15 cellular contexts compared by ENCODE assay signal in the genomic region with DNA sequence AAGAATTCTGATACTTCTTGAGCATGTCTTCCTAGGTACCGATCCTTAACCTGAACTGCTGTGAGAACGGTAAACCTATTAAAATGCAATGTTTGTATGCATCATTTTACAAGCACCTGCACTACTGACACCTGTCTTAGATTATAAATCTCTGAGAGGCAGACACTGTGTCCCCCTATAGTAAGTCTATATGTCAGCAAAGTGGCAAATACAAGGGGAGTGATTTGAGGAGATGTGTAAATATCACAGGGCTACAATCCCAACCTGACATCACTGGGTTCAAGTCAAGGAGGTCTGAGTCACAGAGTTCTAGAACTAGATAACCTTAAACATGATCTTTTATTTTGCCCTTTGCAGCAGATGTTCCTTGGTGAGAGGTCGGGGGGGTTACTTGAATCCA.
"Had no signal": no experiment of that assay in that cellular context is flagged by ENCODE, and none has a peak within 500 bp of the region (broad histone marks: within the 10 kb centered on the region; RNA-seq: fewer than 3 reads in every experiment).

No MANE protein-coding gene starts in this region.

- H3K9me3 ChIP-seq: psoas muscle, stomach, thoracic aorta, uterus had no signal

- DNase-seq: activated CD4-positive, alpha-beta memory T cell treated with anti-CD3 and anti-CD28 coated beads for 36 hours; activated CD4-positive, alpha-beta T cell treated with anti-CD3 and anti-CD28 coated beads for 1 hour; activated gamma-delta T cell treated with Interleukin-2 at 50 U/mL for 16 hours; activated T-cell treated with anti-CD3 and anti-CD28 coated beads, Interleukin-2, amount 50 U/mL, for 48 hours; aorta; effector CD4-positive, alpha-beta T cell; hypothalamus; naive B cell; psoas muscle; stomach; SW 1271; T-helper 9 cell; uterus had no signal

- H3K27ac ChIP-seq: psoas muscle, stomach, thoracic aorta, uterus had no signal

- H3K36me3 ChIP-seq: stomach, uterus had no signal

- H3K4me3 ChIP-seq: lung, psoas muscle, stomach, thoracic aorta, uterus had no signal

- H3K4me1 ChIP-seq: uterus had no signal

- ATAC-seq: psoas muscle had no signal

- H3K27me3 ChIP-seq: stomach, uterus had no signal
